12 cellular contexts compared by ENCODE assay signal in genomic region chr11:8838248-8838647, GRCh38.
DNase-seq lines count a peak whose midpoint lies in the region; ATAC-seq and TF ChIP-seq lines count a peak whose summit lies in the region.
"Had no signal": no experiment of that assay in that cellular context is flagged by ENCODE, and none has a peak within 500 bp of the region (broad histone marks: within the 10 kb centered on the region; RNA-seq: fewer than 3 reads in every experiment).

No MANE protein-coding gene starts in this region.

- H3K4me1 ChIP-seq in sigmoid colon = peaks cover 0 to 51% (median 31%) of the 10 kb centered on the region in 4 donors

- intact Hi-C loops in sigmoid colon (cut with DNase I) = no loop called here

- no peak for TF ChIP-seq POLR2A in sigmoid colon (IDR thresholded peaks at IDR 0.05)

- ATAC-seq in HG03342 (IDR thresholded peaks at IDR 0.05; ENCODE audit: unreplicated experiment) = no peak
- ATAC-seq: naive thymus-derived CD4-positive, alpha-beta T cell had no signal

- 66 to 81% methylated on average over 7 of the region's 7 CpGs for WGBS in sigmoid colon, 2 donors

- H3K36me3 ChIP-seq in sigmoid colon = no peaks in the 10 kb centered on the region

- no peak for TF ChIP-seq CTCF in foreskin fibroblast (IDR thresholded peaks at IDR 0.05; ENCODE audit: low read depth, low read length)
- TF ChIP-seq CTCF in sigmoid colon (IDR thresholded peaks at IDR 0.05) = no peak

- peak; percentile 96 for DNase-seq in GM04503 (ENCODE audit: low read depth)
- peak; percentile 10 for DNase-seq in SW480 (ENCODE audit: low spot score)
- peak; percentile 91 for DNase-seq in foreskin fibroblast
- DNase-seq in sigmoid colon = peak; percentile 46
- no peak for DNase-seq in effector CD4-positive, alpha-beta T cell
- no peak for DNase-seq in activated CD4-positive, alpha-beta T cell treated with anti-CD3 and anti-CD28 coated beads, Interleukin-2, amount 50 U/mL, for 48 hours
- DNase-seq in NCI-H2227 treated with DMSO at 0.1 percent for 48 hours (lab: John Stamatoyannopoulos, UW) = no peak
- DNase-seq: naive thymus-derived CD4-positive, alpha-beta T cell; NCI-H526; T-helper 9 cell had no signal

- H3K27ac ChIP-seq in sigmoid colon = peak overlapping the region; percentile 21 to 75 (median 46)
- H3K27ac ChIP-seq: epithelial cell of prostate had no signal

- TF ChIP-seq EP300 in sigmoid colon (IDR thresholded peaks at IDR 0.05) = no peak

- H3K4me3 ChIP-seq in foreskin fibroblast (ENCODE audit: low read depth in 1 of 2, low read length in 2 of 2) (peak overlapping the region in 1 of 2 donors; percentile 9), sigmoid colon (no peak overlapping the region)

- no peaks in the 10 kb centered on the region for H3K27me3 ChIP-seq in sigmoid colon

- H3K9me3 ChIP-seq in sigmoid colon = no peaks in the 10 kb centered on the region

Comparison
In these comparisons a context has a peak if more than half of its experiments do, and no peak if none do; other contexts are left out.
1. DNase-seq: peak in GM04503 (single experiment), SW480 (single experiment), foreskin fibroblast (2 of 2) and sigmoid colon (single experiment); none in effector CD4-positive, alpha-beta T cell (single experiment), activated CD4-positive, alpha-beta T cell treated with anti-CD3 and anti-CD28 coated beads, Interleukin-2, amount 50 U/mL, for 48 hours (0 of 2) and NCI-H2227 treated with DMSO at 0.1 percent for 48 hours (single experiment).